ENCODE assay signal across 8 cellular contexts in genomic region chr9:131608469-131609115, GRCh38.
A peak's percentile ranks its signal among the peaks of the same experiment; 100 is the strongest.
DNase-seq lines count a peak whose midpoint lies in the region; ATAC-seq and TF ChIP-seq lines count a peak whose summit lies in the region.

No MANE protein-coding gene starts in this region.

- peaks cover 12% of the 10 kb centered on the region for H3K4me1 ChIP-seq in iPS DF 6.9 (ENCODE audit: control insufficient read depth, insufficient read depth, low read length)

- WGBS in iPS DF 6.9 (ENCODE audit: insufficient coverage, insufficient read length), result no CpG with 5 or more reads among the region's 13 CpGs

- in situ Hi-C loops in brain microvascular endothelial cell (cut with HindIII; ENCODE audit: low pct_ligation_motif_present, low sequenced_read_pairs), result no loop called here
- in situ Hi-C loops in KBM-7 (cut with MboI; ENCODE audit: low pct_unique_long_range_greater_than_20kb, low sequenced_read_pairs), result no loop called here

- no peak for ATAC-seq in HG02884 (IDR thresholded peaks at IDR 0.05; ENCODE audit: unreplicated experiment)
- no peak for ATAC-seq in GM21423 (IDR thresholded peaks at IDR 0.05; ENCODE audit: unreplicated experiment)

- H3K27ac ChIP-seq in brain microvascular endothelial cell (peak overlapping the region; percentile 25), iPS DF 6.9 (ENCODE audit: low read length) (no peak overlapping the region), skin epidermis (peak overlapping the region in 13 of 21 experiments; percentile 4 to 77 (median 29))

- peak; percentile 93 for DNase-seq in HPDE6-E6E7 (ENCODE audit: extremely low spot score)
- peak; percentile 83 for DNase-seq in brain microvascular endothelial cell
- peak; percentile 74 for DNase-seq in iPS DF 6.9 (ENCODE audit: low read depth, low spot score)
- DNase-seq in NCI-H748 (lab: John Stamatoyannopoulos, UW; ENCODE audit: unreplicated experiment), result no peak
- no peak for DNase-seq in KBM-7

- H3K36me3 ChIP-seq in brain microvascular endothelial cell (replicated peaks) (no peaks in the 10 kb centered on the region), iPS DF 6.9 (ENCODE audit: control insufficient read depth, insufficient read depth, low read length) (no peaks in the 10 kb centered on the region)

- H3K27me3 ChIP-seq in brain microvascular endothelial cell (replicated peaks) (no peaks in the 10 kb centered on the region), iPS DF 6.9 (ENCODE audit: control insufficient read depth, insufficient read depth, low read length) (no peaks in the 10 kb centered on the region)

- TF ChIP-seq CTCF in brain microvascular endothelial cell (IDR thresholded peaks at IDR 0.05; ENCODE audit: low read depth, low read length, missing control alignments), result no peak

- no peaks in the 10 kb centered on the region for H3K9me3 ChIP-seq in iPS DF 6.9 (ENCODE audit: control insufficient read depth, insufficient read depth, low read length)

- H3K4me3 ChIP-seq in brain microvascular endothelial cell (ENCODE audit: low read depth, low read length), result no peak overlapping the region
- no peak overlapping the region for H3K4me3 ChIP-seq in iPS DF 6.9 (ENCODE audit: low read length)
- no peak overlapping the region for H3K4me3 ChIP-seq in skin epidermis

Comparison
In these comparisons a context has a peak if more than half of its experiments do, and no peak if none do; other contexts are left out.
1. DNase-seq: peak in HPDE6-E6E7 (single experiment), brain microvascular endothelial cell (single experiment) and iPS DF 6.9 (single experiment); none in NCI-H748 (single experiment) and KBM-7 (single experiment).